Comparison of ENCODE assay signal across 10 cellular contexts in the genomic region with DNA sequence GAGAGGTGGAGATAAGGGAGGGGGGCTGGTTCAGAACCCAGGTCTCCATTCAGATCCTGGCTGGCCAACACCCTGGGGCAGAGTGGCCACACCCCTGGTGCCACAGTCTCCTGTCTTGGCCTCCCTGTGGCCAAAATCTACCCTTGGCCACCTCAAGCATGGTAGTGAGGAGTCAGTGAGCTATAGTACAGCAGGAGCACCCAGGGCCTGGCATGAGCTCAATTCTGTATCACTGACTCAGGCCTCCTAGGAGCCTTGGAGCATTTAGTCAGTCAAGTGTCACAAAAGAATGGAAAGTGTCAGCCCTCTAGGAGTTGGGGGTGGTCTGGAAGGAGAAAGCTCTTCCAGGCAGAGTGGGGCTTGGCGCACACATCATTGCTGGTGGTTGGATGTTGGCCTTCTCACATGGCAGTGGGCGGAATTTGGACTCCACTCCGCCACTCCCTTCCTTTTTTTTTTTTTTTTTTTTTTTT. TPM values are rescaled to one million over a fixed set of nuclear protein-coding genes. Genes with fewer than 3 reads are reported as not detected.
A peak's percentile ranks its signal among the peaks of the same experiment; 100 is the strongest.
DNase-seq lines count a peak whose midpoint lies in the region; ATAC-seq, FAIRE-seq and TF ChIP-seq lines count a peak whose summit lies in the region.
"Had no signal": no experiment of that assay in that cellular context is flagged by ENCODE, and none has a peak within 500 bp of the region (broad histone marks: within the 10 kb centered on the region; RNA-seq: fewer than 3 reads in every experiment).

No MANE protein-coding gene starts in this region.

- intact Hi-C loops in natural killer cell (cut with micrococcal nuclease): no loop called here

- peak overlapping the region; percentile 95 to 97 for H3K27ac Mint-ChIP-seq in natural killer cell
- no peak overlapping the region for H3K27ac Mint-ChIP-seq in progenitor cell of endocrine pancreas

- H3K36me3 Mint-ChIP-seq in natural killer cell (no peaks in the 10 kb centered on the region), progenitor cell of endocrine pancreas (ENCODE audit: insufficient read depth) (peaks cover 21% of the 10 kb centered on the region)

- peak; percentile 97 for FAIRE-seq in G401.6 (lab: Jason Lieb, UNC)

- in situ Hi-C loops in astrocyte of the spinal cord (cut with HindIII; ENCODE audit: low sequenced_read_pairs): no loop called here

- DNase-seq in NAMALWA (ENCODE audit: low spot score): peak; percentile 44
- DNase-seq in astrocyte of the spinal cord (ENCODE audit: low read depth, low spot score): peak; percentile 24
- no peak for DNase-seq in natural killer cell
- no peak for DNase-seq in progenitor cell of endocrine pancreas (ENCODE audit: low spot score, unreplicated experiment)
- DNase-seq in NCI-H345 (lab: John Stamatoyannopoulos, UW): no peak

- H3K4me3 ChIP-seq in astrocyte of the spinal cord (ENCODE audit: low read depth, low read length): no peak overlapping the region
- H3K4me3 ChIP-seq: skin epidermis had no signal

- H3K9me3 Mint-ChIP-seq in natural killer cell (no peaks in the 10 kb centered on the region), progenitor cell of endocrine pancreas (ENCODE audit: low read depth) (no peaks in the 10 kb centered on the region)

- TF ChIP-seq CTCF in astrocyte of the spinal cord (IDR thresholded peaks at IDR 0.05; ENCODE audit: low read depth, low read length): no peak
- no peak for TF ChIP-seq CTCF in natural killer cell (IDR thresholded peaks at IDR 0.05)
- TF ChIP-seq CTCF in progenitor cell of endocrine pancreas (IDR thresholded peaks at IDR 0.05; ENCODE audit: unreplicated experiment): no peak

- H3K4me1 Mint-ChIP-seq in natural killer cell (peaks cover 30 to 51% of the 10 kb centered on the region in 2 donors), progenitor cell of endocrine pancreas (ENCODE audit: low read depth) (peaks cover 26% of the 10 kb centered on the region)

- ATAC-seq in natural killer cell (no peak), HG03378 (IDR thresholded peaks at IDR 0.05; ENCODE audit: unreplicated experiment) (no peak), GM18868 (IDR thresholded peaks at IDR 0.05; ENCODE audit: unreplicated experiment) (no peak)

- H3K4me3 Mint-ChIP-seq in natural killer cell (peak overlapping the region; percentile 17), progenitor cell of endocrine pancreas (ENCODE audit: low read depth) (no peak overlapping the region)

- H3K27me3 Mint-ChIP-seq in natural killer cell (ENCODE audit: low read depth in 2 of 2): no peaks in the 10 kb centered on the region
- no peaks in the 10 kb centered on the region for H3K27me3 Mint-ChIP-seq in progenitor cell of endocrine pancreas

RNA-seq across cellular contexts. Expression of a gene that starts 6.6 kb away (rescaled TPM):
- 10 to 100 TPM in 1 of 3 donors, 1 to 10 TPM in 2; 5.6 to 35.5 (median 6.0) TPM for total RNA-seq in natural killer cell
- total RNA-seq in progenitor cell of endocrine pancreas: 0.36 and 0.78 TPM in 2 replicates

RNA-seq across cellular contexts. Expression of a gene that starts 10.4 kb away (rescaled TPM):
- total RNA-seq in natural killer cell: 1,000 to 10,000 TPM; 1,358 to 1,814 (median 1,709) TPM
- total RNA-seq in progenitor cell of endocrine pancreas: 2,232 and 2,439 TPM in 2 replicates

RNA-seq across cellular contexts. Expression of a gene that starts 12.5 kb away (rescaled TPM):
- 1,000 to 10,000 TPM; 1,177 to 1,409 (median 1,354) TPM for total RNA-seq in natural killer cell
- total RNA-seq in progenitor cell of endocrine pancreas: 109 and 112 TPM in 2 replicates

RNA-seq across cellular contexts. Expression of a gene that starts 25.6 kb away (rescaled TPM):
- total RNA-seq in natural killer cell (not detected), progenitor cell of endocrine pancreas (not detected in 2 replicates)
- total RNA-seq: glomerular endothelial cell had no signal

RNA-seq across cellular contexts. Expression of a gene that starts 26.0 kb away (rescaled TPM):
- total RNA-seq in natural killer cell (not detected), progenitor cell of endocrine pancreas (not detected in 2 replicates)
- total RNA-seq: glomerular endothelial cell had no signal

Comparison
In these comparisons a context has a peak if more than half of its experiments do, and no peak if none do; other contexts are left out.
1. DNase-seq: peak in NAMALWA (single experiment) and astrocyte of the spinal cord (single experiment); none in natural killer cell (single experiment), progenitor cell of endocrine pancreas (single experiment) and NCI-H345 (single experiment).
2. RNA of a gene that starts 12.5 kb away (total RNA-seq): 1,177 to 1,409 TPM in natural killer cell; 109 to 112 TPM in progenitor cell of endocrine pancreas; every median in the first group is over 10 times any median in the second.